In the genomic region with DNA sequence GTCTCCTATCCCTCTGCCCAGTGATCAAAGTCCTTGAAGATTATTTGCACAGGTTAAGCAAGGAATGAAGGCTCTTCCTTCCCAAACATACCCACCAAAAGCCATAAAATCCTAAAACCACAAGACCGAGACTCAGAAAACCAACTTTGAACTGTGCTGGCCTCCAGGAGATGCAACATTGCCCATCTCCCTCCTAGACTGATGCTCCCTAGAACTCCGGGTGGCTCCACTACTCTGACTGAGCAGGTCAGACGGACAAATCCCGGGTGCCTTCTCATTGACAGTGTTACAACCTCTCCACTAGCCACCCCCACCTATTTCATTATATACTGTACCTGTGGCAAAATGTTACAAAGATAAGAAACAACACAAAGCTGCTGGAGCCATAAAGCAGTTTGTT, we compare ENCODE assay signal across 1 cellular context.
TF ChIP-seq lines count a peak whose summit lies in the region.

No MANE protein-coding gene starts in this region.

TF ChIP-seq in WTC11, 78 proteins besides CTCF, POLR2A, EP300 and RAD21 (continued from another document):
- TF ChIP-seq, protein P1, sequence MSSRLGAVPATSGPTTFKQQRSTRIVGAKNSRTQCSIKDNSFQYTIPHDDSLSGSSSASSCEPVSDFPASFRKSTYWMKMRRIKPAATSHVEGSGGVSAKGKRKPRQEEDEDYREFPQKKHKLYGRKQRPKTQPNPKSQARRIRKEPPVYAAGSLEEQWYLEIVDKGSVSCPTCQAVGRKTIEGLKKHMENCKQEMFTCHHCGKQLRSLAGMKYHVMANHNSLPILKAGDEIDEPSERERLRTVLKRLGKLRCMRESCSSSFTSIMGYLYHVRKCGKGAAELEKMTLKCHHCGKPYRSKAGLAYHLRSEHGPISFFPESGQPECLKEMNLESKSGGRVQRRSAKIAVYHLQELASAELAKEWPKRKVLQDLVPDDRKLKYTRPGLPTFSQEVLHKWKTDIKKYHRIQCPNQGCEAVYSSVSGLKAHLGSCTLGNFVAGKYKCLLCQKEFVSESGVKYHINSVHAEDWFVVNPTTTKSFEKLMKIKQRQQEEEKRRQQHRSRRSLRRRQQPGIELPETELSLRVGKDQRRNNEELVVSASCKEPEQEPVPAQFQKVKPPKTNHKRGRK (CRISPR knock-in tag; IDR thresholded peaks at IDR 0.05; ENCODE audit: borderline replicate concordance), result no peak
- TF ChIP-seq, protein P2, sequence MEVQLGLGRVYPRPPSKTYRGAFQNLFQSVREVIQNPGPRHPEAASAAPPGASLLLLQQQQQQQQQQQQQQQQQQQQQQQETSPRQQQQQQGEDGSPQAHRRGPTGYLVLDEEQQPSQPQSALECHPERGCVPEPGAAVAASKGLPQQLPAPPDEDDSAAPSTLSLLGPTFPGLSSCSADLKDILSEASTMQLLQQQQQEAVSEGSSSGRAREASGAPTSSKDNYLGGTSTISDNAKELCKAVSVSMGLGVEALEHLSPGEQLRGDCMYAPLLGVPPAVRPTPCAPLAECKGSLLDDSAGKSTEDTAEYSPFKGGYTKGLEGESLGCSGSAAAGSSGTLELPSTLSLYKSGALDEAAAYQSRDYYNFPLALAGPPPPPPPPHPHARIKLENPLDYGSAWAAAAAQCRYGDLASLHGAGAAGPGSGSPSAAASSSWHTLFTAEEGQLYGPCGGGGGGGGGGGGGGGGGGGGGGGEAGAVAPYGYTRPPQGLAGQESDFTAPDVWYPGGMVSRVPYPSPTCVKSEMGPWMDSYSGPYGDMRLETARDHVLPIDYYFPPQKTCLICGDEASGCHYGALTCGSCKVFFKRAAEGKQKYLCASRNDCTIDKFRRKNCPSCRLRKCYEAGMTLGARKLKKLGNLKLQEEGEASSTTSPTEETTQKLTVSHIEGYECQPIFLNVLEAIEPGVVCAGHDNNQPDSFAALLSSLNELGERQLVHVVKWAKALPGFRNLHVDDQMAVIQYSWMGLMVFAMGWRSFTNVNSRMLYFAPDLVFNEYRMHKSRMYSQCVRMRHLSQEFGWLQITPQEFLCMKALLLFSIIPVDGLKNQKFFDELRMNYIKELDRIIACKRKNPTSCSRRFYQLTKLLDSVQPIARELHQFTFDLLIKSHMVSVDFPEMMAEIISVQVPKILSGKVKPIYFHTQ (CRISPR knock-in tag; IDR thresholded peaks at IDR 0.05), result no peak
- TF ChIP-seq, protein P3, sequence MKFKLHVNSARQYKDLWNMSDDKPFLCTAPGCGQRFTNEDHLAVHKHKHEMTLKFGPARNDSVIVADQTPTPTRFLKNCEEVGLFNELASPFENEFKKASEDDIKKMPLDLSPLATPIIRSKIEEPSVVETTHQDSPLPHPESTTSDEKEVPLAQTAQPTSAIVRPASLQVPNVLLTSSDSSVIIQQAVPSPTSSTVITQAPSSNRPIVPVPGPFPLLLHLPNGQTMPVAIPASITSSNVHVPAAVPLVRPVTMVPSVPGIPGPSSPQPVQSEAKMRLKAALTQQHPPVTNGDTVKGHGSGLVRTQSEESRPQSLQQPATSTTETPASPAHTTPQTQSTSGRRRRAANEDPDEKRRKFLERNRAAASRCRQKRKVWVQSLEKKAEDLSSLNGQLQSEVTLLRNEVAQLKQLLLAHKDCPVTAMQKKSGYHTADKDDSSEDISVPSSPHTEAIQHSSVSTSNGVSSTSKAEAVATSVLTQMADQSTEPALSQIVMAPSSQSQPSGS (CRISPR knock-in tag; IDR thresholded peaks at IDR 0.05; ENCODE audit: borderline replicate concordance, low read depth), result no peak
- TF ChIP-seq GABPB1 (CRISPR knock-in tag; IDR thresholded peaks at IDR 0.05), result no peak
TF ChIP-seq in WTC11: peak in this region for 0.
